9 cellular contexts compared by ENCODE assay signal in the genomic region with DNA sequence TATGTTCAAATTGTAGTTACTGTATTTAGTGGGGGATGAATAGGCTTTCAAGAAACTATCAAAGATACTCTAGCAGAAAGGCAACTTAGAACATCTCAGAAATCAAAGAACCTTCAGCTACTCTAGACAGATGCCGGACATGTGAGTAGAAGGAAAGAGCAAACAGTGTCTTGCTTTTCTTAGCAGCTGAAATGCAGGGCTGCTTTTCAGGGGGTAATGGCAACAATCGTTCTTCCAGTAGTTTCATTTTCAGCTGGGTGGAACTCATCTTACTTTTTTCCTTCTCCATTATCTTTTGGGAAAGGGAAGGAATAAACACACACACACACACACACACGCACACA.
DNase-seq lines count a peak whose midpoint lies in the region; ATAC-seq and TF ChIP-seq lines count a peak whose summit lies in the region.
"Had no signal": no experiment of that assay in that cellular context is flagged by ENCODE, and none has a peak within 500 bp of the region (broad histone marks: within the 10 kb centered on the region; RNA-seq: fewer than 3 reads in every experiment).

No MANE protein-coding gene starts in this region.

- peaks cover 5% of the 10 kb centered on the region for H3K79me2 ChIP-seq in hepatocyte

- no peak overlapping the region for H3K27ac Mint-ChIP-seq in activated naive CD4-positive, alpha-beta T cell treated with anti-CD3 and anti-CD28 coated beads, Interleukin-2, amount 50 U/mL, for 24 hours
- no peak overlapping the region for H3K27ac Mint-ChIP-seq in activated naive CD4-positive, alpha-beta T cell treated with anti-CD3 and anti-CD28 coated beads, Interleukin-2, amount 50 U/mL, for 72 hours
- H3K27ac Mint-ChIP-seq in activated CD8-positive, alpha-beta T cell treated with anti-CD3 and anti-CD28 coated beads for 36 hours, result peak overlapping the region; percentile 67

- H3K36me3 Mint-ChIP-seq in activated naive CD4-positive, alpha-beta T cell treated with anti-CD3 and anti-CD28 coated beads, Interleukin-2, amount 50 U/mL, for 24 hours, result no peaks in the 10 kb centered on the region
- peaks cover 0 to 2% of the 10 kb centered on the region in 2 donors for H3K36me3 Mint-ChIP-seq in activated naive CD4-positive, alpha-beta T cell treated with anti-CD3 and anti-CD28 coated beads, Interleukin-2, amount 50 U/mL, for 72 hours
- H3K36me3 Mint-ChIP-seq in activated CD8-positive, alpha-beta T cell treated with anti-CD3 and anti-CD28 coated beads for 36 hours (ENCODE audit: low read depth), result no peaks in the 10 kb centered on the region

- intact Hi-C loops in activated CD8-positive, alpha-beta T cell treated with anti-CD3 and anti-CD28 coated beads for 36 hours (cut with micrococcal nuclease), result no loop called here
- intact Hi-C loops in thyroid gland (cut with DNase I), result no loop called here

- H3K9me3 Mint-ChIP-seq in activated naive CD4-positive, alpha-beta T cell treated with anti-CD3 and anti-CD28 coated beads, Interleukin-2, amount 50 U/mL, for 24 hours, result no peaks in the 10 kb centered on the region
- no peaks in the 10 kb centered on the region for H3K9me3 Mint-ChIP-seq in activated naive CD4-positive, alpha-beta T cell treated with anti-CD3 and anti-CD28 coated beads, Interleukin-2, amount 50 U/mL, for 72 hours
- no peaks in the 10 kb centered on the region for H3K9me3 Mint-ChIP-seq in activated CD8-positive, alpha-beta T cell treated with anti-CD3 and anti-CD28 coated beads for 36 hours

- peaks cover 35% of the 10 kb centered on the region for H3K4me1 Mint-ChIP-seq in activated naive CD4-positive, alpha-beta T cell treated with anti-CD3 and anti-CD28 coated beads, Interleukin-2, amount 50 U/mL, for 24 hours
- H3K4me1 Mint-ChIP-seq in activated CD8-positive, alpha-beta T cell treated with anti-CD3 and anti-CD28 coated beads for 36 hours (ENCODE audit: low read depth), result peaks cover 56% of the 10 kb centered on the region

- H3K4me3 ChIP-seq in hepatocyte, result no peak overlapping the region
- H3K4me3 ChIP-seq in thyroid gland (replicated peaks in 1 of 3), result no peak overlapping the region

- peak overlapping the region; percentile 68 for H3K4me2 ChIP-seq in hepatocyte

- POLR2A ChIA-PET in activated CD8-positive, alpha-beta T cell treated with anti-CD3 and anti-CD28 coated beads for 36 hours (lab: Charles Lee), result interaction anchor here (1.0 kb wide), 1 partner anchor 16 kb away, joined by 3 read pairs; no protein-coding TSS in a partner anchor

- H3K4me1 ChIP-seq in hepatocyte (ENCODE audit: insufficient read depth), result peaks cover 4% of the 10 kb centered on the region
- H3K4me1 ChIP-seq in thyroid gland, result peaks cover 14 to 20% of the 10 kb centered on the region in 2 donors

- no peaks in the 10 kb centered on the region for H3K9me2 ChIP-seq in hepatocyte (replicated peaks; ENCODE audit: insufficient read depth)

- peak overlapping the region; percentile 57 for H3K4me3 Mint-ChIP-seq in activated naive CD4-positive, alpha-beta T cell treated with anti-CD3 and anti-CD28 coated beads, Interleukin-2, amount 50 U/mL, for 24 hours
- peak overlapping the region; percentile 69 for H3K4me3 Mint-ChIP-seq in activated CD8-positive, alpha-beta T cell treated with anti-CD3 and anti-CD28 coated beads for 36 hours

- no peak for DNase-seq in activated naive CD4-positive, alpha-beta T cell treated with anti-CD3 and anti-CD28 coated beads, Interleukin-2, amount 50 U/mL, for 72 hours (ENCODE audit: low spot score in 2 of 2)
- no peak for DNase-seq in activated CD8-positive, alpha-beta T cell treated with anti-CD3 and anti-CD28 coated beads for 36 hours
- DNase-seq in hepatocyte (ENCODE audit: low spot score), result no peak
- DNase-seq in thyroid gland, result no peak
- DNase-seq in NCI-H82 (lab: John Stamatoyannopoulos, UW), result no peak
- no peak for DNase-seq in NCI-H1930 (lab: John Stamatoyannopoulos, UW)
- DNase-seq: COR-L47 had no signal

- WGBS in hepatocyte (ENCODE audit: low lambda C conversion rate, missing lambda C conversion rate), result 68% methylated on average over 3 of the region's 3 CpGs
- 23 to 27% methylated on average over 3 of the region's 3 CpGs for WGBS in thyroid gland, 2 donors

- peaks cover 3% of the 10 kb centered on the region for H4K20me1 ChIP-seq in hepatocyte (ENCODE audit: insufficient read depth, poor library complexity, severe bottlenecking)

- no peak for ATAC-seq in activated naive CD4-positive, alpha-beta T cell treated with anti-CD3 and anti-CD28 coated beads, Interleukin-2, amount 50 U/mL, for 72 hours
- ATAC-seq in activated CD8-positive, alpha-beta T cell treated with anti-CD3 and anti-CD28 coated beads for 36 hours, result no peak
- ATAC-seq in HG02798 (IDR thresholded peaks at IDR 0.05; ENCODE audit: poor library complexity, unreplicated experiment), result no peak

- H3K36me3 ChIP-seq in hepatocyte (replicated peaks; ENCODE audit: insufficient read depth, low read depth) (no peaks in the 10 kb centered on the region), thyroid gland (no peaks in the 10 kb centered on the region)

- no peaks in the 10 kb centered on the region for H3K27me3 Mint-ChIP-seq in activated naive CD4-positive, alpha-beta T cell treated with anti-CD3 and anti-CD28 coated beads, Interleukin-2, amount 50 U/mL, for 24 hours
- no peaks in the 10 kb centered on the region for H3K27me3 Mint-ChIP-seq in activated CD8-positive, alpha-beta T cell treated with anti-CD3 and anti-CD28 coated beads for 36 hours

- H3K27ac ChIP-seq in hepatocyte (peak overlapping the region; percentile 9), thyroid gland (peak overlapping the region; percentile 29 to 60 (median 58))

- TF ChIP-seq CTCF in activated CD8-positive, alpha-beta T cell treated with anti-CD3 and anti-CD28 coated beads for 36 hours (IDR thresholded peaks at IDR 0.05), result no peak
- TF ChIP-seq CTCF in hepatocyte (IDR thresholded peaks at IDR 0.05; ENCODE audit: poor library complexity) (no peak), thyroid gland (IDR thresholded peaks at IDR 0.05) (no peak)

- H3K9me3 ChIP-seq in hepatocyte (ENCODE audit: low read depth) (no peaks in the 10 kb centered on the region), thyroid gland (no peaks in the 10 kb centered on the region)

- no peaks in the 10 kb centered on the region for H3K27me3 ChIP-seq in hepatocyte
- H3K27me3 ChIP-seq in thyroid gland, result no peaks in the 10 kb centered on the region

- H2AFZ ChIP-seq in hepatocyte, result no peak overlapping the region

- TF ChIP-seq POLR2A in thyroid gland (IDR thresholded peaks at IDR 0.05), result no peak

- CTCF ChIA-PET in activated CD8-positive, alpha-beta T cell treated with anti-CD3 and anti-CD28 coated beads for 36 hours (lab: Charles Lee), result interaction anchor here (1.6 to 1.7 kb wide), 2 partner anchors 23 to 95 kb away, joined by 4 to 5 read pairs; no protein-coding TSS in a partner anchor
